16 cellular contexts compared by ENCODE assay signal in genomic region chr20:15487030-15487429, GRCh38.
DNase-seq lines count a peak whose midpoint lies in the region; ATAC-seq and TF ChIP-seq lines count a peak whose summit lies in the region.
"Had no signal": no experiment of that assay in that cellular context is flagged by ENCODE, and none has a peak within 500 bp of the region (broad histone marks: within the 10 kb centered on the region; RNA-seq: fewer than 3 reads in every experiment).

No MANE protein-coding gene starts in this region.

- TF ChIP-seq POLR2A in gastroesophageal sphincter (IDR thresholded peaks at IDR 0.05): no peak

- H3K27ac ChIP-seq in brain microvascular endothelial cell (no peak overlapping the region), mesendoderm (ENCODE audit: low read depth, low read length) (peak overlapping the region; percentile 22), gastroesophageal sphincter (no peak overlapping the region)
- H3K27ac ChIP-seq: RWPE1 had no signal

- no peak overlapping the region for H3K4me2 ChIP-seq in mesendoderm (ENCODE audit: low read length)

- H3K36me3 ChIP-seq in brain microvascular endothelial cell (replicated peaks): no peaks in the 10 kb centered on the region
- H3K36me3 ChIP-seq in mesendoderm (ENCODE audit: control insufficient read depth, insufficient read depth, low read length): no peaks in the 10 kb centered on the region
- H3K36me3 ChIP-seq in gastroesophageal sphincter: no peaks in the 10 kb centered on the region

- H2BK5ac ChIP-seq in mesendoderm (ENCODE audit: low read length): no peak overlapping the region

- TF ChIP-seq CTCF in brain microvascular endothelial cell (IDR thresholded peaks at IDR 0.05; ENCODE audit: low read depth, low read length, missing control alignments): no peak
- TF ChIP-seq CTCF in gastroesophageal sphincter (IDR thresholded peaks at IDR 0.05): no peak

- no peak overlapping the region for H3K18ac ChIP-seq in mesendoderm (ENCODE audit: low read length)

- H2BK15ac ChIP-seq in mesendoderm (replicated peaks; ENCODE audit: low read depth): no peak overlapping the region

- H3K4me3 ChIP-seq in brain microvascular endothelial cell (ENCODE audit: low read depth, low read length) (no peak overlapping the region), mesendoderm (ENCODE audit: low read length) (no peak overlapping the region), gastroesophageal sphincter (no peak overlapping the region)

- H3K27me3 ChIP-seq in brain microvascular endothelial cell (replicated peaks) (no peaks in the 10 kb centered on the region), mesendoderm (ENCODE audit: insufficient read depth, low read length, poor library complexity) (no peaks in the 10 kb centered on the region), gastroesophageal sphincter (no peaks in the 10 kb centered on the region)

- DNase-seq in AG08395 (ENCODE audit: low spot score) (peak; percentile 10), HS-5 (ENCODE audit: low read depth) (peak; percentile 40), brain microvascular endothelial cell (peak; percentile 29), mesendoderm (peak; percentile 95), DMS79 (lab: John Stamatoyannopoulos, UW) (no peak)
- DNase-seq: CD8-positive, alpha-beta memory T cell; DMS 273 treated with DMSO at 0.1 percent for 48 hours; IMR-90; Kasumi-1; NCI-H2029; NCI-H2171 treated with DMSO at 0.1 percent for 48 hours; NCI-H510A treated with DMSO at 0.1 percent for 48 hours had no signal

- H2BK120ac ChIP-seq in mesendoderm (ENCODE audit: low read depth, low read length): no peak overlapping the region

- H3K4ac ChIP-seq in mesendoderm (ENCODE audit: low read depth, low read length): no peak overlapping the region

- peaks cover 11% of the 10 kb centered on the region for H3K4me1 ChIP-seq in mesendoderm (ENCODE audit: control insufficient read depth, low read depth, low read length)
- no peaks in the 10 kb centered on the region for H3K4me1 ChIP-seq in gastroesophageal sphincter

- H3K9me3 ChIP-seq in gastroesophageal sphincter: no peaks in the 10 kb centered on the region

- H3K79me2 ChIP-seq in mesendoderm (ENCODE audit: control insufficient read depth, insufficient read depth, low read length): no peaks in the 10 kb centered on the region

- no peak overlapping the region for H3K23ac ChIP-seq in mesendoderm (ENCODE audit: low read length)

- H4K8ac ChIP-seq in mesendoderm (ENCODE audit: low read depth, low read length): no peak overlapping the region

- TF ChIP-seq EP300 in gastroesophageal sphincter (IDR thresholded peaks at IDR 0.05): no peak

- no peaks in the 10 kb centered on the region for H3K79me1 ChIP-seq in mesendoderm (ENCODE audit: low read length)

- no peak overlapping the region for H4K5ac ChIP-seq in mesendoderm (ENCODE audit: low read length)

- ATAC-seq in HG02840 (IDR thresholded peaks at IDR 0.05; ENCODE audit: low FRiP score, unreplicated experiment) (no peak), GM21717 (IDR thresholded peaks at IDR 0.05; ENCODE audit: unreplicated experiment) (no peak), gastroesophageal sphincter (no peak)

- in situ Hi-C loops in brain microvascular endothelial cell (cut with HindIII; ENCODE audit: low pct_ligation_motif_present, low sequenced_read_pairs): no loop called here

- H3K56ac ChIP-seq in mesendoderm (ENCODE audit: low read length): no peak overlapping the region

- no CpG with 5 or more reads among the region's 2 CpGs for WGBS in mesendoderm (ENCODE audit: extremely low coverage, insufficient coverage, low lambda C conversion rate)
- 85 to 94% methylated on average over 2 of the region's 2 CpGs for WGBS in gastroesophageal sphincter (ENCODE audit: low coverage in 1 of 2), 2 donors

- no peak overlapping the region for H2AK5ac ChIP-seq in mesendoderm (ENCODE audit: low read length)

- H3K9ac ChIP-seq in mesendoderm (ENCODE audit: low read length): no peak overlapping the region
